8 cellular contexts compared by ENCODE assay signal in the genomic region with DNA sequence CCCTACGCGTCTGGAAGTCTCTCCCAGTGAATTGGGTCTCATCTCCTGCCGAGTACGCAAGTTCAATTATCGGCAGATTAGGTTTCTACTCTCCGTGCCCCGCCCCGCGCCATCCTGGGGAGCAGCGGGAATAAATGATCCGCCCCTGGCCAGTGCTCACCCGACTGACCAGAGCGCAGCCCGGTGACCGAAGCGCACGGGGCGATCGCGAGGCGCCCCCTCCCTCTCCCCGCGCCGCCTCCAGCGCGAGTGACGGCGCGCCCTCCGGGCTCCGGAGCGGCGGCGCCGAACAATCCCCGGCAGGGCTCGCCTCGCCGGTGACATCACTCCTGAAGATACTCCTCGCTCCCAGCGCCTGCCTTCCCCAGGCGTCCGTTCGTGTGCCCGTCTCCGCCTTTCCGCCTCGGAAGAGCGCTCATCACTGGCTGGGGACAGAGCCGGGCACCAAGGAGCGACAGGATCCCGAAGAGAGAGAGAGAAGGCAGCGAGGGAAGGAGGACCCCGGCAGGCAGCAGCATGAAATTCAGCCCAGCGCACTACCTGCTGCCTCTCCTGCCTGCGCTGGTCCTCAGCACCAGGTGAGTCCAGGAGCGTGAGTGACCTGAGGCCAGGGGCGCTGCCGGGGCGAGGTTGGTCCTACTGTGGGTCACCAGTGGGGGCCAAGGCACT. TPM values are rescaled to one million over a fixed set of nuclear protein-coding genes. Genes with fewer than 3 reads are reported as not detected.
A peak's percentile ranks its signal among the peaks of the same experiment; 100 is the strongest.
DNase-seq lines count a peak whose midpoint lies in the region; ATAC-seq and TF ChIP-seq lines count a peak whose summit lies in the region.

Gene LUZP2 (plus strand): TSS at position 326 of the 669 bp plus-strand sequence.

- no peaks in the 10 kb centered on the region for H3K9me2 ChIP-seq in PC-3 (replicated peaks; ENCODE audit: low read length)

- peak within 1 kb of the TSS; percentile 91 for H2AFZ ChIP-seq in PC-3 (ENCODE audit: low read length)

- BruUV-seq in PC-3 (replicated peaks; lab: Mats Ljungman, UMichigan): no TSS peak

- peak; percentile 84 for ATAC-seq in PC-3
- peak; percentile 97 for ATAC-seq in foreskin keratinocyte
- no peak for ATAC-seq in GM19397 (IDR thresholded peaks at IDR 0.05; ENCODE audit: unreplicated experiment)

- H3K9me3 ChIP-seq in ES-I3 (ENCODE audit: control insufficient read depth, insufficient read depth, low read length): no peaks in the 10 kb centered on the region
- H3K9me3 ChIP-seq in PC-3 (ENCODE audit: low read length): no peaks in the 10 kb centered on the region

- peak within 1 kb of the TSS; percentile 82 for H3K4me3 ChIP-seq in PC-3 (ENCODE audit: low read length)

- H3K79me2 ChIP-seq in PC-3 (ENCODE audit: low read length): no peaks in the 10 kb centered on the region

- TF ChIP-seq CTCF in PC-3 (conservative IDR thresholded peaks at IDR 0.05; ENCODE audit: low read depth, low read length) (no peak), foreskin keratinocyte (conservative IDR thresholded peaks at IDR 0.05) (peak; percentile 33)

- intact Hi-C loops in PC-3 (cut with micrococcal nuclease): loop anchor here (5.0 to 10.0 kb wide), 2 partner anchors 1472 to 1620 kb away; no protein-coding TSS in a partner anchor

- no peak within 1 kb of the TSS for H3K27ac ChIP-seq in PC-3 (ENCODE audit: low read length)
- H3K27ac ChIP-seq in foreskin keratinocyte: no peak within 1 kb of the TSS

- peak; percentile 50 for DNase-seq in PC-3
- DNase-seq in foreskin keratinocyte: peak in 1 of 2 donors; percentile 38
- peak in 33 of 56 donors; percentile 3 to 51 (median 30) for DNase-seq in nucleus accumbens (lab: John Stamatoyannopoulos, UW)
- no peak for DNase-seq in activated CD8-positive, alpha-beta memory T cell treated with anti-CD3 and anti-CD28 coated beads, Interleukin-2, amount 50 U/mL, for 4 hours
- no peak for DNase-seq in SKM-1 treated with dmso at 0.1 percent for 144 hours (lab: John Stamatoyannopoulos, UW; ENCODE audit: unreplicated experiment)
- no peak for DNase-seq in NCI-H1436 treated with DMSO at 0.1 percent for 48 hours (lab: John Stamatoyannopoulos, UW)

- peaks cover 18% of the 10 kb centered on the region; the same call in 1 of the 2 replicates for H3K27me3 ChIP-seq in PC-3 (ENCODE audit: low read length)
- H3K27me3 ChIP-seq in foreskin keratinocyte: peaks cover 41% of the 10 kb centered on the region

- H3K4me2 ChIP-seq in PC-3 (ENCODE audit: low read length): peak within 1 kb of the TSS; percentile 92

- H3K9ac ChIP-seq in ES-I3 (ENCODE audit: low read depth, low read length) (peak within 1 kb of the TSS; percentile 65), PC-3 (ENCODE audit: low read length) (no peak within 1 kb of the TSS)

- CTCF ChIA-PET in PC-3 (lab: Charles Lee): no interaction called here

- H3F3A ChIP-seq in PC-3 (ENCODE audit: low read length, unreplicated experiment): no peaks in the 10 kb centered on the region

- POLR2A ChIA-PET in PC-3 (lab: Charles Lee; ENCODE audit: unreplicated experiment): no interaction called here

- no peaks in the 10 kb centered on the region for H3K36me3 ChIP-seq in ES-I3 (ENCODE audit: insufficient read depth, low read length)
- no peaks in the 10 kb centered on the region for H3K36me3 ChIP-seq in PC-3 (ENCODE audit: low read depth, low read length)

- H3K4me1 ChIP-seq in ES-I3 (ENCODE audit: insufficient read depth, low read length): no peaks in the 10 kb centered on the region
- H3K4me1 ChIP-seq in PC-3 (ENCODE audit: insufficient read depth, low read length): no peaks in the 10 kb centered on the region
- H3K4me1 ChIP-seq in foreskin keratinocyte: no peaks in the 10 kb centered on the region

- H4K20me1 ChIP-seq in PC-3 (ENCODE audit: low read length): no peaks in the 10 kb centered on the region

RNA-seq across cellular contexts. Expression of gene LUZP2, which starts in this region (rescaled TPM):
- 0.11 and 0.46 TPM in 2 replicates for total RNA-seq in PC-3 (2014; rRNA removed)
- 0.20 and 0.28 TPM in 2 replicates for total RNA-seq in foreskin keratinocyte
- 0.01 and 0.08 TPM in 2 replicates for polyA plus RNA-seq in foreskin keratinocyte

Comparison
In these comparisons a context has a peak if more than half of its experiments do, and no peak if none do; other contexts are left out.
1. Peak in DNase-seq, ATAC-seq, H3K4me3 ChIP-seq and H3K4me2 ChIP-seq in PC-3; RNA of the gene not detected or under 1 TPM.
2. Peak in ATAC-seq in foreskin keratinocyte; RNA of the gene not detected or under 1 TPM.
3. DNase-seq: peak in nucleus accumbens (33 of 56); none in activated CD8-positive, alpha-beta memory T cell treated with anti-CD3 and anti-CD28 coated beads, Interleukin-2, amount 50 U/mL, for 4 hours (single experiment), SKM-1 treated with dmso at 0.1 percent for 144 hours (single experiment) and NCI-H1436 treated with DMSO at 0.1 percent for 48 hours (single experiment).